ENCODE assay signal across 1 cellular context in genomic region chr7:140005754-140006503, GRCh38.
TF ChIP-seq lines count a peak whose summit lies in the region.

No MANE protein-coding gene starts in this region.

TF ChIP-seq in SK-N-SH treated with all-trans-retinoic acid at 6 μM for 48 hours, 23 proteins besides CTCF, POLR2A, EP300 and RAD21 (continued from another document):
- TF ChIP-seq TOX (CRISPR knock-in tag; IDR thresholded peaks at IDR 0.05; ENCODE audit: borderline replicate concordance), result no peak
- no peak for TF ChIP-seq ZNF70 (CRISPR knock-in tag; IDR thresholded peaks at IDR 0.05)
- TF ChIP-seq GLIS3 (CRISPR knock-in tag; IDR thresholded peaks at IDR 0.05), result no peak
- no peak for TF ChIP-seq ZNF8 (CRISPR knock-in tag; IDR thresholded peaks at IDR 0.05)
- no peak for TF ChIP-seq POU6F1 (CRISPR knock-in tag; IDR thresholded peaks at IDR 0.05; ENCODE audit: borderline replicate concordance, low read depth)
- TF ChIP-seq BACH2 (CRISPR knock-in tag; IDR thresholded peaks at IDR 0.05; ENCODE audit: borderline replicate concordance), result no peak
- no peak for TF ChIP-seq ISL1 (CRISPR knock-in tag; IDR thresholded peaks at IDR 0.05)
- no peak for TF ChIP-seq TCF4 (CRISPR knock-in tag; IDR thresholded peaks at IDR 0.05; ENCODE audit: borderline replicate concordance)
- no peak for TF ChIP-seq CSDC2 (CRISPR knock-in tag; IDR thresholded peaks at IDR 0.05)
- TF ChIP-seq RARB (CRISPR knock-in tag; IDR thresholded peaks at IDR 0.05), result no peak
- TF ChIP-seq ZFP3 (CRISPR knock-in tag; IDR thresholded peaks at IDR 0.05), result no peak
- no peak for TF ChIP-seq ESRRG (CRISPR knock-in tag; IDR thresholded peaks at IDR 0.05)
TF ChIP-seq in SK-N-SH treated with all-trans-retinoic acid at 6 μM for 48 hours: peak in this region for 0.
